Comparison of ENCODE assay signal across 8 cellular contexts in genomic region chrX:78139160-78140123, GRCh38. TPM values are rescaled to one million over a fixed set of nuclear protein-coding genes. Genes with fewer than 3 reads are reported as not detected.
A peak's percentile ranks its signal among the peaks of the same experiment; 100 is the strongest.
DNase-seq lines count a peak whose midpoint lies in the region; ATAC-seq, FAIRE-seq and TF ChIP-seq lines count a peak whose summit lies in the region.

A gene with protein sequence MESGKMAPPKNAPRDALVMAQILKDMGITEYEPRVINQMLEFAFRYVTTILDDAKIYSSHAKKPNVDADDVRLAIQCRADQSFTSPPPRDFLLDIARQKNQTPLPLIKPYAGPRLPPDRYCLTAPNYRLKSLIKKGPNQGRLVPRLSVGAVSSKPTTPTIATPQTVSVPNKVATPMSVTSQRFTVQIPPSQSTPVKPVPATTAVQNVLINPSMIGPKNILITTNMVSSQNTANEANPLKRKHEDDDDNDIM (minus strand): TSS chrX:78139650. CDS start chrX:78139611, 39 bp downstream.

- H3K36me3 Mint-ChIP-seq in dendritic cell treated with granulocyte-macrophage colony-stimulating factor and Interleukin-4, amounts not matched to agents 40 ng/mL and 50 ng/mL, for 4 days (ENCODE audit: low read depth) = peaks cover 6% of the 10 kb centered on the region

- H3K4me3 ChIP-seq in BE2C (ENCODE audit: low read depth, low read length) = peak within 1 kb of the TSS; percentile 79
- H3K4me3 ChIP-seq in HepG2 (replicated peaks in 1 of 3; ENCODE audit: insufficient read depth in 1 of 3, low read depth in 2 of 3, low read length in 3 of 3) = peak within 1 kb of the TSS; percentile 67 to 80 (median 72); a peak in 5 of 6 replicates

- intact Hi-C loops in dendritic cell treated with granulocyte-macrophage colony-stimulating factor and Interleukin-4, amounts not matched to agents 40 ng/mL and 50 ng/mL, for 4 days (cut with micrococcal nuclease) = loop anchor here (10.0 kb wide), 1 partner anchor 185 kb away; the partner anchor contains the start of gene CYSLTR1
- intact Hi-C loops in HepG2 (cut with micrococcal nuclease; ENCODE audit: unreplicated experiment) = no loop called here

- POLR2A ChIA-PET in HepG2 (lab: Yijun Ruan, JAX) = interaction anchor here (0.6 to 1.3 kb wide), 4 partner anchors 9 to 240 kb away, joined by 3 to 7 read pairs (median 4); partner anchors contain the start of genes COX7B and PGK1

- DNase-seq in BE2C (peak; percentile 90), GM19239 (ENCODE audit: insufficient read length, low spot score) (peak; percentile 46), NCI-H524 treated with DMSO at 0.1 percent for 48 hours (lab: John Stamatoyannopoulos, UW) (peak; percentile 46), HepG2 (ENCODE audit: low spot score) (peak; percentile 71)
- DNase-seq in activated CD4-positive, alpha-beta T cell treated with anti-CD3 and anti-CD28 coated beads, Interleukin-2, amount 50 U/mL, for 1 hour = peak; percentile 77
- DNase-seq in stimulated activated CD4-positive, alpha-beta T cell treated with anti-CD3 and anti-CD28 coated beads, Interleukin-4, amount 100 ng/mL, for 1 hour = peak; percentile 78

- H3K4me1 ChIP-seq in BE2C (no peaks in the 10 kb centered on the region), HepG2 (ENCODE audit: insufficient read depth, low read length) (no peaks in the 10 kb centered on the region)

- H3K27ac Mint-ChIP-seq in dendritic cell treated with granulocyte-macrophage colony-stimulating factor and Interleukin-4, amounts not matched to agents 40 ng/mL and 50 ng/mL, for 4 days = peak within 1 kb of the TSS; percentile 88

- BruUV-seq in HepG2 (replicated peaks; lab: Mats Ljungman, UMichigan) = TSS peak; percentile 68

- no peaks in the 10 kb centered on the region for H3K9me3 ChIP-seq in BE2C
- no peaks in the 10 kb centered on the region for H3K9me3 ChIP-seq in HepG2 (ENCODE audit: low read length)

- no peak for TF ChIP-seq EP300 in HepG2 (IDR thresholded peaks at IDR 0.05; ENCODE audit: low read depth in 2 of 2, low read length in 2 of 2)
- no peak for TF ChIP-seq EP300 in HepG2 (CRISPR knock-in tag; IDR thresholded peaks at IDR 0.05; ENCODE audit: borderline replicate concordance)

- H3K9ac ChIP-seq in HepG2 (ENCODE audit: insufficient read depth, low read depth, low read length) = peak within 1 kb of the TSS; percentile 56

- H3K27ac ChIP-seq in HepG2 (ENCODE audit: extremely low read length, insufficient read depth, low read length) = peak within 1 kb of the TSS; percentile 24

- H3K4me3 Mint-ChIP-seq in dendritic cell treated with granulocyte-macrophage colony-stimulating factor and Interleukin-4, amounts not matched to agents 40 ng/mL and 50 ng/mL, for 4 days = peak within 1 kb of the TSS; percentile 87

- H2AFZ ChIP-seq in HepG2 (ENCODE audit: low read length) = no peak within 1 kb of the TSS

- no peaks in the 10 kb centered on the region for H3K27me3 Mint-ChIP-seq in dendritic cell treated with granulocyte-macrophage colony-stimulating factor and Interleukin-4, amounts not matched to agents 40 ng/mL and 50 ng/mL, for 4 days

- 0% methylated on average over 2 of the region's 59 CpGs for WGBS in HepG2 (ENCODE audit: low lambda C conversion rate)

- TF ChIP-seq POLR2A in HepG2 (IDR thresholded peaks at IDR 0.05; ENCODE audit: insufficient read depth in 1 of 2, low read depth in 2 of 2, low read length in 2 of 2) = peak; percentile 57 to 72

- H4K20me1 ChIP-seq in HepG2 (ENCODE audit: insufficient read depth, low read length) = no peaks in the 10 kb centered on the region

- H3K79me2 ChIP-seq in HepG2 (ENCODE audit: insufficient read depth, low read length) = no peaks in the 10 kb centered on the region

- peak within 1 kb of the TSS; percentile 75 for H3K4me2 ChIP-seq in HepG2 (ENCODE audit: low read depth, low read length)

- FAIRE-seq in GM19239 (lab: Jason Lieb, UNC) = peak; percentile 94
- peak; percentile 62 for FAIRE-seq in HepG2 (lab: Jason Lieb, UNC)

- in situ Hi-C loops in HepG2 (cut with HindIII; ENCODE audit: extremely low pct_ligation_motif_present, low pct_unique_long_range_greater_than_20kb) = no loop called here

- H3K36me3 ChIP-seq in BE2C = no peaks in the 10 kb centered on the region
- H3K36me3 ChIP-seq in HepG2 (replicated peaks in 1 of 2; ENCODE audit: control insufficient read depth in 1 of 2, insufficient read depth in 2 of 2, low read length in 2 of 2) = no peaks in the 10 kb centered on the region

- ATAC-seq in HG03457 (IDR thresholded peaks at IDR 0.05; ENCODE audit: unreplicated experiment) = peak; percentile 92
- peak; percentile 91 for ATAC-seq in HepG2

- TF ChIP-seq CTCF in BE2C (IDR thresholded peaks at IDR 0.05; ENCODE audit: low read depth, low read length) = no peak
- TF ChIP-seq CTCF in HepG2 (CRISPR knock-in tag; IDR thresholded peaks at IDR 0.05) = peak; percentile 23; the same call in 1 of the 2 replicates

- H3K9me3 Mint-ChIP-seq in dendritic cell treated with granulocyte-macrophage colony-stimulating factor and Interleukin-4, amounts not matched to agents 40 ng/mL and 50 ng/mL, for 4 days = no peaks in the 10 kb centered on the region

- CTCF ChIA-PET in HepG2 (lab: Yijun Ruan, JAX; ENCODE audit: low intra/inter-chr PET ratio, low total read pairs) = no interaction called here

- H3K4me1 Mint-ChIP-seq in dendritic cell treated with granulocyte-macrophage colony-stimulating factor and Interleukin-4, amounts not matched to agents 40 ng/mL and 50 ng/mL, for 4 days (ENCODE audit: low read depth) = no peaks in the 10 kb centered on the region

- H3K27me3 ChIP-seq in BE2C (no peaks in the 10 kb centered on the region), HepG2 (ENCODE audit: control insufficient read depth in 1 of 2, insufficient read depth in 2 of 2, low read length in 2 of 2) (no peaks in the 10 kb centered on the region)

- peak; percentile 9; the same call in 1 of the 2 replicates for TF ChIP-seq RAD21 in HepG2 (CRISPR knock-in tag; IDR thresholded peaks at IDR 0.05)

TF ChIP-seq in HepG2, 621 proteins besides CTCF, POLR2A, EP300 and RAD21 (continues in another document):
- no peak for TF ChIP-seq MLLT10 (CRISPR knock-in tag; IDR thresholded peaks at IDR 0.05)
- TF ChIP-seq EZH2 (conservative IDR thresholded peaks at IDR 0.05; ENCODE audit: low read depth, low read length) = no peak
- TF ChIP-seq, protein P1, sequence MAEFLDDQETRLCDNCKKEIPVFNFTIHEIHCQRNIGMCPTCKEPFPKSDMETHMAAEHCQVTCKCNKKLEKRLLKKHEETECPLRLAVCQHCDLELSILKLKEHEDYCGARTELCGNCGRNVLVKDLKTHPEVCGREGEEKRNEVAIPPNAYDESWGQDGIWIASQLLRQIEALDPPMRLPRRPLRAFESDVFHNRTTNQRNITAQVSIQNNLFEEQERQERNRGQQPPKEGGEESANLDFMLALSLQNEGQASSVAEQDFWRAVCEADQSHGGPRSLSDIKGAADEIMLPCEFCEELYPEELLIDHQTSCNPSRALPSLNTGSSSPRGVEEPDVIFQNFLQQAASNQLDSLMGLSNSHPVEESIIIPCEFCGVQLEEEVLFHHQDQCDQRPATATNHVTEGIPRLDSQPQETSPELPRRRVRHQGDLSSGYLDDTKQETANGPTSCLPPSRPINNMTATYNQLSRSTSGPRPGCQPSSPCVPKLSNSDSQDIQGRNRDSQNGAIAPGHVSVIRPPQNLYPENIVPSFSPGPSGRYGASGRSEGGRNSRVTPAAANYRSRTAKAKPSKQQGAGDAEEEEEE (CRISPR knock-in tag; IDR thresholded peaks at IDR 0.05; ENCODE audit: borderline replicate concordance) = no peak
- TF ChIP-seq ZFP90 (CRISPR knock-in tag; IDR thresholded peaks at IDR 0.05; ENCODE audit: borderline replicate concordance) = no peak
- TF ChIP-seq ZNF33A (CRISPR knock-in tag; IDR thresholded peaks at IDR 0.05; ENCODE audit: borderline replicate concordance) = no peak
- peak; percentile 32 for TF ChIP-seq TEAD3 (CRISPR knock-in tag; optimal IDR thresholded peaks at IDR 0.05; ENCODE audit: borderline replicate concordance)
- TF ChIP-seq, protein P2, sequence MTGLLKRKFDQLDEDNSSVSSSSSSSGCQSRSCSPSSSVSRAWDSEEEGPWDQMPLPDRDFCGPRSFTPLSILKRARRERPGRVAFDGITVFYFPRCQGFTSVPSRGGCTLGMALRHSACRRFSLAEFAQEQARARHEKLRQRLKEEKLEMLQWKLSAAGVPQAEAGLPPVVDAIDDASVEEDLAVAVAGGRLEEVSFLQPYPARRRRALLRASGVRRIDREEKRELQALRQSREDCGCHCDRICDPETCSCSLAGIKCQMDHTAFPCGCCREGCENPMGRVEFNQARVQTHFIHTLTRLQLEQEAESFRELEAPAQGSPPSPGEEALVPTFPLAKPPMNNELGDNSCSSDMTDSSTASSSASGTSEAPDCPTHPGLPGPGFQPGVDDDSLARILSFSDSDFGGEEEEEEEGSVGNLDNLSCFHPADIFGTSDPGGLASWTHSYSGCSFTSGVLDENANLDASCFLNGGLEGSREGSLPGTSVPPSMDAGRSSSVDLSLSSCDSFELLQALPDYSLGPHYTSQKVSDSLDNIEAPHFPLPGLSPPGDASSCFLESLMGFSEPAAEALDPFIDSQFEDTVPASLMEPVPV (CRISPR knock-in tag; IDR thresholded peaks at IDR 0.05) = peak; percentile 89
- TF ChIP-seq ZFP41 (CRISPR knock-in tag; IDR thresholded peaks at IDR 0.05; ENCODE audit: borderline replicate concordance) = no peak

RNA-seq across cellular contexts. Expression of the gene that starts here (rescaled TPM):
- polyA plus RNA-seq in BE2C (2012; ENCODE audit: insufficient read depth, insufficient read length, low read depth) = 12.1 TPM
- 15.2 and 25.1 TPM in 2 replicates for total RNA-seq in HepG2 (2016; rRNA removed; fragmentation: Illumina TruSeq; extraction: Trizol)
- total RNA-seq in HepG2 (2016; cell fraction: cytosol; rRNA removed; fragmentation: Illumina TruSeq; extraction: Trizol; ENCODE audit: low read depth) = 2.0 and 2.2 TPM in 2 replicates
- total RNA-seq in HepG2 (2016; cell fraction: insoluble cytoplasmic fraction; rRNA removed; fragmentation: Illumina TruSeq; extraction: Trizol) = 15.4 and 26.1 TPM in 2 replicates
- total RNA-seq in HepG2 (2016; cell fraction: membrane; rRNA removed; fragmentation: Illumina TruSeq; extraction: Trizol) = 8.9 and 10.4 TPM in 2 replicates
- 8.0 and 9.0 TPM in 2 replicates for total RNA-seq in HepG2 (2016; cell fraction: nucleus; rRNA removed; fragmentation: Illumina TruSeq; extraction: Trizol)
- 5.3 and 10.8 TPM in 2 replicates for polyA plus RNA-seq in HepG2 (2011; rRNA removed)
- 5.0 and 5.9 TPM in 2 replicates for polyA plus RNA-seq in HepG2 (2011; cell fraction: cytosol; rRNA removed)
- 1.5 and 1.8 TPM in 2 replicates for polyA plus RNA-seq in HepG2 (2011; cell fraction: nucleus; rRNA removed)
- polyA plus RNA-seq in HepG2 (2012) = 8.5 and 12.2 TPM in 2 replicates
- polyA plus RNA-seq in HepG2 (2016; cell fraction: cytosol; fragmentation: Illumina TruSeq; extraction: Trizol; ENCODE audit: low read depth) = 2.8 and 3.0 TPM in 2 replicates
- 36.6 and 41.8 TPM in 2 replicates for polyA plus RNA-seq in HepG2 (2016; cell fraction: insoluble cytoplasmic fraction; fragmentation: Illumina TruSeq; extraction: Trizol; ENCODE audit: low read depth)
- polyA plus RNA-seq in HepG2 (2016; cell fraction: membrane; fragmentation: Illumina TruSeq; extraction: Trizol; ENCODE audit: low read depth) = 10.7 and 11.1 TPM in 2 replicates
- 10.7 and 12.0 TPM in 2 replicates for polyA plus RNA-seq in HepG2 (2016; cell fraction: nucleus; fragmentation: Illumina TruSeq; extraction: Trizol; ENCODE audit: insufficient read depth, low read depth)
- polyA minus RNA-seq in HepG2 (2011; rRNA and poly(A)+ RNA removed; ENCODE audit: low replicate concordance) = 4.4 and 25.9 TPM in 2 replicates
- polyA minus RNA-seq in HepG2 (2011; cell fraction: cytosol; rRNA and poly(A)+ RNA removed) = 5.2 and 6.2 TPM in 2 replicates
- polyA minus RNA-seq in HepG2 (2011; cell fraction: nucleus; rRNA and poly(A)+ RNA removed) = 4.0 and 4.7 TPM in 2 replicates

Comparison
In these comparisons a context has a peak if more than half of its experiments do, and no peak if none do; other contexts are left out.
1. Peak in every context shown above with its lines: DNase-seq, ATAC-seq, H3K4me3 ChIP-seq and H3K27ac ChIP-seq.